ENCODE assay signal across 21 cellular contexts in the genomic region with DNA sequence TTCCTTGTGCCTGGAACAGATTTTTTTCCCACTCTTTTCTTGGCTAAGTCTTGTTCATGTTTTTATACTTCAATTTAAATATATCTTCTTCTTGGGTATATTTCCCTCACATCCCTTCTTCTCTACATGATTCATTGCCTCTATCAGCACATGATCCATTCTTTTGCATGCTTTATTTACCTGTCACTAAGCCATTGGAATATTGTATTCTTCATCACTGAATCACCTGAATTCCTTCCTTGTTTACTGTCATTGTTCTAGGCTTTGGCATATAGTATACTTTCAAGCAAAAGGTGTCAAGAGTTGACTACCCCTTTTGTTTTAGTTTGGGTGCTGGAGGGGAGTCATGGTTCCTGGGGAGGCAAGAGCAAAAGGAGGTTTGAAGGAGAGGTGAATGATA.
DNase-seq lines count a peak whose midpoint lies in the region; ATAC-seq, FAIRE-seq and TF ChIP-seq lines count a peak whose summit lies in the region.
"Had no signal": no experiment of that assay in that cellular context is flagged by ENCODE, and none has a peak within 500 bp of the region (broad histone marks: within the 10 kb centered on the region; RNA-seq: fewer than 3 reads in every experiment).

No MANE protein-coding gene starts in this region.

- no peak overlapping the region for H3K27ac ChIP-seq in mammary epithelial cell (ENCODE audit: insufficient read depth, low read depth, low read length)
- no peak overlapping the region for H3K27ac ChIP-seq in breast epithelium
- H3K27ac ChIP-seq in keratinocyte (ENCODE audit: control insufficient read depth, insufficient read depth, low read length): peak overlapping the region; percentile 19
- H3K27ac ChIP-seq: 22Rv1, BLaER1, C4-2B had no signal

- H3K79me2 ChIP-seq in mammary epithelial cell (ENCODE audit: insufficient read depth, low read length) (no peaks in the 10 kb centered on the region), keratinocyte (ENCODE audit: control insufficient read depth, insufficient read depth, low read length) (no peaks in the 10 kb centered on the region)

- H3K9me3 ChIP-seq in mammary epithelial cell (replicated peaks; ENCODE audit: insufficient read depth, low read length): no peaks in the 10 kb centered on the region
- peaks cover 8 to 11% of the 10 kb centered on the region in 2 donors for H3K9me3 ChIP-seq in breast epithelium
- H3K9me3 ChIP-seq in keratinocyte (ENCODE audit: control insufficient read depth, low read depth, low read length): no peaks in the 10 kb centered on the region
- H3K9me3 ChIP-seq: Caco-2 had no signal

- no peak for ATAC-seq in GM18858 (IDR thresholded peaks at IDR 0.05; ENCODE audit: unreplicated experiment)
- ATAC-seq: CD8-positive, alpha-beta T cell; GM12878; GM23338; HCT116 had no signal

- H3K27me3 ChIP-seq in mammary epithelial cell (ENCODE audit: insufficient read depth, low read length) (no peaks in the 10 kb centered on the region), breast epithelium (no peaks in the 10 kb centered on the region), keratinocyte (ENCODE audit: control insufficient read depth, extremely low read depth, insufficient read depth, low read length) (no peaks in the 10 kb centered on the region)
- H3K27me3 ChIP-seq: BLaER1 had no signal

- no TSS peak for BruUV-seq in mammary epithelial cell (replicated peaks; lab: Mats Ljungman, UMichigan)

- TF ChIP-seq POLR2A in breast epithelium (IDR thresholded peaks at IDR 0.05): no peak

- H3K36me3 ChIP-seq in mammary epithelial cell (ENCODE audit: insufficient read depth, low read length) (no peaks in the 10 kb centered on the region), breast epithelium (no peaks in the 10 kb centered on the region), keratinocyte (ENCODE audit: control insufficient read depth in 2 of 2, extremely low read depth in 1 of 2, insufficient read depth in 2 of 2, low read length in 2 of 2) (no peaks in the 10 kb centered on the region)
- H3K36me3 ChIP-seq: BLaER1 had no signal

- dilution Hi-C loops in mammary epithelial cell (cut with HindIII; ENCODE audit: low sequenced_read_pairs) (no loop called here), keratinocyte (cut with MboI; ENCODE audit: extremely low pct_ligation_motif_present, low sequenced_read_pairs) (no loop called here)

- no peak for TF ChIP-seq CTCF in mammary epithelial cell (conservative IDR thresholded peaks at IDR 0.05 in 1 of 2, IDR thresholded peaks at IDR 0.05 in 1 of 2; ENCODE audit: extremely low read depth in 1 of 2, insufficient read depth in 1 of 2, low read depth in 1 of 2, low read length in 2 of 2)
- no peak for TF ChIP-seq CTCF in breast epithelium (IDR thresholded peaks at IDR 0.05)
- no peak for TF ChIP-seq CTCF in epithelial cell of esophagus (IDR thresholded peaks at IDR 0.05; ENCODE audit: insufficient read depth, low read depth, low read length, missing control alignments)
- TF ChIP-seq CTCF in keratinocyte (optimal IDR thresholded peaks at IDR 0.05 in 1 of 3, IDR thresholded peaks at IDR 0.05 in 1 of 3, conservative IDR thresholded peaks at IDR 0.05 in 1 of 3; ENCODE audit: extremely low read depth in 1 of 3, insufficient read depth in 2 of 3, low read length in 3 of 3): no peak

- no peaks in the 10 kb centered on the region for H4K20me1 ChIP-seq in mammary epithelial cell (ENCODE audit: insufficient read depth, low read length)
- H4K20me1 ChIP-seq in keratinocyte (ENCODE audit: control insufficient read depth, extremely low read depth, insufficient read depth, low read length): no peaks in the 10 kb centered on the region
- H4K20me1 ChIP-seq: BLaER1 had no signal

- DNase-seq in mammary epithelial cell (peak; percentile 19), breast epithelium (ENCODE audit: low spot score in 2 of 2) (no peak), epithelial cell of esophagus (ENCODE audit: low read depth) (peak; percentile 67), keratinocyte (ENCODE audit: low read depth, low spot score) (no peak), iPS-NIHi11 (ENCODE audit: low spot score) (no peak), NCI-H1092 treated with DMSO at 0.1 percent for 48 hours (lab: John Stamatoyannopoulos, UW) (no peak)
- DNase-seq: Caco-2; CD4-positive, CD25-positive, alpha-beta regulatory T cell; CD8-positive, alpha-beta T cell; DMS79; EL; GDM1; H9 had no signal

- intact Hi-C loops in mammary epithelial cell (cut with micrococcal nuclease) (no loop called here), breast epithelium (cut with DNase I; ENCODE audit: low total_unique reads) (no loop called here)

- CTCF ChIA-PET in mammary epithelial cell (lab: Charles Lee; ENCODE audit: low non-redundant PET): no interaction called here

- in situ Hi-C loops in mammary epithelial cell (cut with MboI; ENCODE audit: low sequenced_read_pairs in 2 of 2): no loop called here

- H3K4me3 ChIP-seq in mammary epithelial cell (replicated peaks in 1 of 3; ENCODE audit: insufficient read depth in 1 of 3, low read depth in 2 of 3, low read length in 3 of 3) (no peak overlapping the region), breast epithelium (no peak overlapping the region), epithelial cell of esophagus (ENCODE audit: low read length) (no peak overlapping the region), keratinocyte (ENCODE audit: control insufficient read depth in 2 of 3, extremely low read depth in 1 of 3, insufficient read depth in 2 of 3, low read depth in 1 of 3, low read length in 3 of 3) (no peak overlapping the region)
- H3K4me3 ChIP-seq: BLaER1, GM12878, GM23338 had no signal

- H3K4me2 ChIP-seq in mammary epithelial cell (ENCODE audit: insufficient read depth, low read depth, low read length) (peak overlapping the region; percentile 34), keratinocyte (ENCODE audit: control insufficient read depth, extremely low read depth, insufficient read depth, low read depth, low read length) (peak overlapping the region; percentile 39)
- H3K4me2 ChIP-seq: BLaER1, GM23338 had no signal

- no peak for FAIRE-seq in keratinocyte (lab: Jason Lieb, UNC)
- FAIRE-seq: A204.1, GM12878 had no signal

- peak overlapping the region; percentile 72 for H2AFZ ChIP-seq in mammary epithelial cell (ENCODE audit: low read depth, low read length)
- H2AFZ ChIP-seq in keratinocyte (ENCODE audit: control insufficient read depth, low read length): no peak overlapping the region
- H2AFZ ChIP-seq: GM23338 had no signal

- no peak overlapping the region for H3K9ac ChIP-seq in mammary epithelial cell (ENCODE audit: insufficient read depth, low read length)
- H3K9ac ChIP-seq in keratinocyte (ENCODE audit: control insufficient read depth, extremely low read depth, insufficient read depth, low read length): no peak overlapping the region
- H3K9ac ChIP-seq: BLaER1 had no signal

- no peaks in the 10 kb centered on the region for H3K9me1 ChIP-seq in keratinocyte (ENCODE audit: control insufficient read depth, extremely low read depth, insufficient read depth, low read length)

- H3K4me1 ChIP-seq in mammary epithelial cell (ENCODE audit: insufficient read depth, low read length): peaks cover 11% of the 10 kb centered on the region
- no peaks in the 10 kb centered on the region for H3K4me1 ChIP-seq in breast epithelium
- H3K4me1 ChIP-seq in keratinocyte (ENCODE audit: control insufficient read depth, extremely low read depth, insufficient read depth, low read length): peaks cover 12% of the 10 kb centered on the region
- H3K4me1 ChIP-seq: BLaER1, Caco-2 had no signal

Comparison
In these comparisons a context has a peak if more than half of its experiments do, and no peak if none do; other contexts are left out.
1. DNase-seq: peak in mammary epithelial cell (single experiment) and epithelial cell of esophagus (single experiment); none in breast epithelium (0 of 2), keratinocyte (single experiment), iPS-NIHi11 (single experiment) and NCI-H1092 treated with DMSO at 0.1 percent for 48 hours (single experiment).